In genomic region chr5:10484774-10485141, GRCh38 we compare ENCODE assay signal across 20 cellular contexts. TPM values are rescaled to one million over a fixed set of nuclear protein-coding genes. Genes with fewer than 3 reads are reported as not detected.
DNase-seq lines count a peak whose midpoint lies in the region; ATAC-seq and TF ChIP-seq lines count a peak whose summit lies in the region.
"Had no signal": no experiment of that assay in that cellular context is flagged by ENCODE, and none has a peak within 500 bp of the region (broad histone marks: within the 10 kb centered on the region; RNA-seq: fewer than 3 reads in every experiment).

No MANE protein-coding gene starts in this region.

- no peak overlapping the region for H3K4me3 Mint-ChIP-seq in mesothelial cell of epicardium
- H3K4me3 Mint-ChIP-seq: activated naive CD8-positive, alpha-beta T cell treated with anti-CD3 and anti-CD28 coated beads, Interleukin-2, amount 50 U/mL, for 24 hours; dendritic cell treated with granulocyte-macrophage colony-stimulating factor and Interleukin-4, amounts not matched to agents 40 ng/mL and 50 ng/mL, for 4 days; WTC11 had no signal

- H3K27ac Mint-ChIP-seq in mesothelial cell of epicardium = peak overlapping the region; percentile 52
- H3K27ac Mint-ChIP-seq: dendritic cell treated with granulocyte-macrophage colony-stimulating factor and Interleukin-4, amounts not matched to agents 40 ng/mL and 50 ng/mL, for 4 days; WTC11 had no signal

- peak overlapping the region; percentile 59 for H3K27ac ChIP-seq in ACC112 (ENCODE audit: low read depth, low read length)
- H3K27ac ChIP-seq in HUES48 (ENCODE audit: low read depth, low read length) = peak overlapping the region; percentile 8
- H3K27ac ChIP-seq in cingulate gyrus (ENCODE audit: low read depth, low read length) = peak overlapping the region; percentile 54
- H3K27ac ChIP-seq in upper lobe of left lung = peak overlapping the region in 2 of 4 donors; percentile 29 to 65
- no peak overlapping the region for H3K27ac ChIP-seq in effector memory CD4-positive, alpha-beta T cell (ENCODE audit: insufficient read depth, low read length, poor library complexity, severe bottlenecking)
- H3K27ac ChIP-seq: KMS-11, parathyroid adenoma had no signal

- DNase-seq in mesothelial cell of epicardium (ENCODE audit: low spot score in 2 of 2, unreplicated experiment in 2 of 2) (no peak), upper lobe of left lung (no peak)
- DNase-seq in effector memory CD4-positive, alpha-beta T cell = no peak
- DNase-seq: activated CD4-positive, alpha-beta T cell treated with anti-CD3 and anti-CD28 coated beads, Interleukin-2, amount 50 U/mL, for 4 hours; activated effector memory CD4-positive, alpha-beta T cell treated with anti-CD3 and anti-CD28 coated beads, Interleukin-2, amount 50 U/mL, for 16 hours; activated naive CD8-positive, alpha-beta T cell treated with anti-CD3 and anti-CD28 coated beads, Interleukin-2, amount 50 U/mL, for 24 hours; head of caudate nucleus; stimulated activated CD8-positive, alpha-beta memory T cell treated with anti-CD3 and anti-CD28 coated beads, Interleukin-4, amount 100 ng/mL, for 48 hours had no signal

- no peak overlapping the region for H3K9ac ChIP-seq in HUES48 (ENCODE audit: low read depth, low read length)
- H3K9ac ChIP-seq: KMS-11, parathyroid adenoma had no signal

- TF ChIP-seq EP300 in upper lobe of left lung (IDR thresholded peaks at IDR 0.05) = no peak

- peaks cover 16% of the 10 kb centered on the region for H3K4me1 Mint-ChIP-seq in mesothelial cell of epicardium

- H2AFZ ChIP-seq in ACC112 (ENCODE audit: low read length, unreplicated experiment) = peak overlapping the region; percentile 55
- H2AFZ ChIP-seq: parathyroid adenoma had no signal

- H3K9me3 Mint-ChIP-seq in mesothelial cell of epicardium = peaks cover 7% of the 10 kb centered on the region
- H3K9me3 Mint-ChIP-seq: activated naive CD8-positive, alpha-beta T cell treated with anti-CD3 and anti-CD28 coated beads, Interleukin-2, amount 50 U/mL, for 24 hours; T-helper 2 cell treated with Interferon-gamma antibody and Interleukin-4, amounts not matched to agents 5 μg/mL and 100 μg/mL, for 36 hours had no signal

- H3K79me2 ChIP-seq in ACC112 (ENCODE audit: control insufficient read depth, insufficient read depth, low read length, unreplicated experiment) = no peaks in the 10 kb centered on the region
- H3K79me2 ChIP-seq: parathyroid adenoma had no signal

- H3K27me3 Mint-ChIP-seq in mesothelial cell of epicardium (ENCODE audit: low read depth) = no peaks in the 10 kb centered on the region

- TF ChIP-seq POLR2A in upper lobe of left lung (IDR thresholded peaks at IDR 0.05) = no peak

- ATAC-seq in GM18861 (IDR thresholded peaks at IDR 0.05; ENCODE audit: unreplicated experiment) = no peak
- ATAC-seq in GM21423 (IDR thresholded peaks at IDR 0.05; ENCODE audit: unreplicated experiment) = no peak
- no peak for ATAC-seq in upper lobe of left lung (ENCODE audit: low FRiP score in 2 of 2)
- ATAC-seq: activated naive CD8-positive, alpha-beta T cell treated with anti-CD3 and anti-CD28 coated beads, Interleukin-2, amount 50 U/mL, for 24 hours had no signal

- no peak for TF ChIP-seq CTCF in mesothelial cell of epicardium (IDR thresholded peaks at IDR 0.05; ENCODE audit: unreplicated experiment)
- TF ChIP-seq CTCF in upper lobe of left lung (IDR thresholded peaks at IDR 0.05) = no peak

- peaks cover 22% of the 10 kb centered on the region for H3K4me1 ChIP-seq in ACC112 (ENCODE audit: control insufficient read depth, insufficient read depth, low read length, unreplicated experiment)
- H3K4me1 ChIP-seq in HUES48 (ENCODE audit: control insufficient read depth, insufficient read depth, low read length) = peaks cover 10% of the 10 kb centered on the region
- peaks cover 11 to 30% (median 22%) of the 10 kb centered on the region in 4 donors for H3K4me1 ChIP-seq in upper lobe of left lung
- H3K4me1 ChIP-seq in effector memory CD4-positive, alpha-beta T cell (ENCODE audit: control insufficient read depth, insufficient read depth, low read length, poor library complexity, severe bottlenecking) = peaks cover 4% of the 10 kb centered on the region
- H3K4me1 ChIP-seq: HAP-1, parathyroid adenoma, sigmoid colon had no signal

- H3K4me3 ChIP-seq in ACC112 (ENCODE audit: low read depth, low read length) (no peak overlapping the region), HUES48 (ENCODE audit: low read depth, low read length) (no peak overlapping the region), upper lobe of left lung (no peak overlapping the region)
- no peak overlapping the region for H3K4me3 ChIP-seq in effector memory CD4-positive, alpha-beta T cell (ENCODE audit: insufficient read depth, low read depth, low read length, poor library complexity, severe bottlenecking)
- H3K4me3 ChIP-seq: HAP-1, sigmoid colon had no signal

- no peaks in the 10 kb centered on the region for H3K36me3 ChIP-seq in ACC112 (ENCODE audit: insufficient read depth, low read length)
- no peaks in the 10 kb centered on the region for H3K36me3 ChIP-seq in HUES48 (ENCODE audit: control insufficient read depth, insufficient read depth, low read length)
- H3K36me3 ChIP-seq in upper lobe of left lung = no peaks in the 10 kb centered on the region
- H3K36me3 ChIP-seq in effector memory CD4-positive, alpha-beta T cell (ENCODE audit: control insufficient read depth, insufficient read depth, low read length) = no peaks in the 10 kb centered on the region
- H3K36me3 ChIP-seq: HAP-1, sigmoid colon had no signal

- H3K36me3 Mint-ChIP-seq in mesothelial cell of epicardium = no peaks in the 10 kb centered on the region
- H3K36me3 Mint-ChIP-seq: WTC11 had no signal

- no peaks in the 10 kb centered on the region for H3K27me3 ChIP-seq in ACC112 (ENCODE audit: insufficient read depth, low read length)
- no peaks in the 10 kb centered on the region for H3K27me3 ChIP-seq in HUES48 (ENCODE audit: control insufficient read depth, insufficient read depth, low read length)
- H3K27me3 ChIP-seq in upper lobe of left lung = no peaks in the 10 kb centered on the region
- no peaks in the 10 kb centered on the region for H3K27me3 ChIP-seq in effector memory CD4-positive, alpha-beta T cell (replicated peaks; ENCODE audit: control insufficient read depth, insufficient read depth, low read length, poor library complexity, severe bottlenecking)

- no peaks in the 10 kb centered on the region for H3K9me3 ChIP-seq in HUES48 (ENCODE audit: control insufficient read depth, insufficient read depth, low read length)
- no peaks in the 10 kb centered on the region for H3K9me3 ChIP-seq in upper lobe of left lung
- no peaks in the 10 kb centered on the region for H3K9me3 ChIP-seq in effector memory CD4-positive, alpha-beta T cell (ENCODE audit: control insufficient read depth, low read length)
- H3K9me3 ChIP-seq: HAP-1, sigmoid colon had no signal

- WGBS in upper lobe of left lung, 2 donors = 72 to 83% methylated on average over 5 of the region's 5 CpGs

RNA-seq across cellular contexts. Expression of gene ROPN1L, which starts 43.1 kb away (rescaled TPM):
- total RNA-seq in mesothelial cell of epicardium (0.23 to 0.45 TPM in 2 of 3 replicates, not detected in the other), upper lobe of left lung (10 to 100 TPM in 4 of 6 donors, 1 to 10 TPM in 1, under 1 TPM in 1; 0.89 to 70.3 (median 13.6) TPM)
- total RNA-seq: WTC11 had no signal
